In the genomic region with DNA sequence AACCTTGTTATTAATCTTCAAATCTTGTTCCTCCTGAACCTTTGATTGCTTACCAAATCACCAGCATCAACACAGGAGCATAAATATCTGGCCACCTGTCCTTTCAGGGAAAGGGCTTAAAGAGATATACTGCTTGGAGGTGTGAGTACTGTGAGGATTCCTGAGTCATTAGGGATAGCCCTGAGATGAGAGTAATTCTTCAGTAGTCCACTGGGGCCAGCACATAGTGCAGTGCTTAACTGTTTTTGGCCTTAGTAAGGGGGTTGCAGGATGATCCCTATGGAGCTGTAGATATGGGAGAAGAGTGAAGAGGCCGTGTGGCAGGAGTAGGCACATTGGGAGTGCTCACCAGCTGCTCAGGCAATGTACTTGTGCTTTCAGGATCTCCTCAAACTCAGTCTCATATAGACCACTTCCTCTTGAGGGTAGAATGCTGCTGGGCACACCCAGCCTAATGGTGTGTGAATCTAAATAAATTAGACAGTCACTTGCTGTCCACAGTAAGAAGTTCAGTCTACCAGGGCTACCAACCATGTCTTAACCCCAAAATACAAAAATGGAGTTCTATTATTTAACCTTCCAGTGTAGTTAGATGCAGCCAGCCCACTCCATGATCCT, we compare ENCODE assay signal across 12 cellular contexts. TPM values are rescaled to one million over a fixed set of nuclear protein-coding genes. Genes with fewer than 3 reads are reported as not detected.
DNase-seq lines count a peak whose midpoint lies in the region; ATAC-seq and TF ChIP-seq lines count a peak whose summit lies in the region.
"Had no signal": no experiment of that assay in that cellular context is flagged by ENCODE, and none has a peak within 500 bp of the region (broad histone marks: within the 10 kb centered on the region; RNA-seq: fewer than 3 reads in every experiment).

No MANE protein-coding gene starts in this region.

- H3K4me2 ChIP-seq in Karpas-422 (ENCODE audit: low read depth, low read length, poor library complexity, severe bottlenecking): no peak overlapping the region

- H3K27me3 ChIP-seq in Karpas-422 (ENCODE audit: low read length) (no peaks in the 10 kb centered on the region), HAP-1 (ENCODE audit: low read depth) (no peaks in the 10 kb centered on the region), thyroid gland (no peaks in the 10 kb centered on the region)
- H3K27me3 ChIP-seq: left lung had no signal

- H3K36me3 ChIP-seq in Karpas-422 (ENCODE audit: insufficient read depth, low read length) (no peaks in the 10 kb centered on the region), HAP-1 (replicated peaks) (no peaks in the 10 kb centered on the region), thyroid gland (no peaks in the 10 kb centered on the region)
- H3K36me3 ChIP-seq: left lung had no signal

- intact Hi-C loops in CD14-positive monocyte (cut with micrococcal nuclease) (no loop called here), thyroid gland (cut with DNase I) (no loop called here)

- peaks cover 0 to 1% (median 0%) of the 10 kb centered on the region in 3 donors for H3K27me3 Mint-ChIP-seq in CD14-positive monocyte (ENCODE audit: low read depth in 3 of 3)

- peaks cover 0 to 9% (median 2%) of the 10 kb centered on the region in 7 donors for H3K9me3 Mint-ChIP-seq in CD14-positive monocyte

- no peak for TF ChIP-seq CTCF in CD14-positive monocyte (IDR thresholded peaks at IDR 0.05)
- no peak for TF ChIP-seq CTCF in thyroid gland (IDR thresholded peaks at IDR 0.05)

- H4K20me1 ChIP-seq in Karpas-422 (ENCODE audit: insufficient read depth, low read depth, low read length): no peaks in the 10 kb centered on the region

- peaks cover 18% of the 10 kb centered on the region for H3K4me1 Mint-ChIP-seq in CD14-positive monocyte

- 71 to 90% methylated on average over 1 of the region's 1 CpG for WGBS in thyroid gland, 2 donors

- H3K4me3 Mint-ChIP-seq in CD14-positive monocyte: peak overlapping the region in 1 of 2 donors; percentile 47

- in situ Hi-C loops in HAP-1 (cut with MboI; ENCODE audit: low sequenced_read_pairs): no loop called here

- H3K27ac Mint-ChIP-seq in CD14-positive monocyte: peak overlapping the region in 5 of 7 donors; percentile 0 to 78 (median 38)

- H3K9me2 ChIP-seq in Karpas-422 (replicated peaks; ENCODE audit: insufficient read depth, low read length): no peaks in the 10 kb centered on the region

- no peaks in the 10 kb centered on the region for H3K79me2 ChIP-seq in Karpas-422 (ENCODE audit: low read length)

- H3K36me3 Mint-ChIP-seq in CD14-positive monocyte: no peaks in the 10 kb centered on the region

- peaks cover 6% of the 10 kb centered on the region; the same call in 1 of the 2 replicates for H3K4me1 ChIP-seq in Karpas-422 (ENCODE audit: low read length)
- H3K4me1 ChIP-seq in HAP-1: no peaks in the 10 kb centered on the region
- no peaks in the 10 kb centered on the region for H3K4me1 ChIP-seq in thyroid gland
- H3K4me1 ChIP-seq: left lung had no signal

- H3K9me3 ChIP-seq in Karpas-422 (ENCODE audit: low read length): no peaks in the 10 kb centered on the region
- no peaks in the 10 kb centered on the region for H3K9me3 ChIP-seq in HAP-1
- H3K9me3 ChIP-seq in thyroid gland: no peaks in the 10 kb centered on the region
- H3K9me3 ChIP-seq: left lung had no signal

- H2AFZ ChIP-seq in Karpas-422 (ENCODE audit: low read length): no peak overlapping the region

- no peak overlapping the region for H3K9ac ChIP-seq in Karpas-422 (ENCODE audit: low read length)

- no peak overlapping the region for H3K4me3 ChIP-seq in Karpas-422 (ENCODE audit: low read length)
- H3K4me3 ChIP-seq in HAP-1: no peak overlapping the region
- H3K4me3 ChIP-seq in thyroid gland (replicated peaks in 1 of 3): no peak overlapping the region
- H3K4me3 ChIP-seq: left lung had no signal

- no peak for TF ChIP-seq POLR2A in thyroid gland (IDR thresholded peaks at IDR 0.05)

- ATAC-seq in GM19351 (IDR thresholded peaks at IDR 0.05; ENCODE audit: unreplicated experiment): peak; percentile 92
- peak; percentile 73 for ATAC-seq in HG02884 (IDR thresholded peaks at IDR 0.05; ENCODE audit: unreplicated experiment)
- ATAC-seq: esophagus mucosa, left lung, PC-3, sciatic nerve had no signal

- DNase-seq in CD14-positive monocyte (ENCODE audit: low spot score) (no peak), MV-4-11 (lab: John Stamatoyannopoulos, UW) (peak; percentile 72), COLO829 (ENCODE audit: low spot score) (no peak), Karpas-422 (no peak), HAP-1 (ENCODE audit: low spot score in 2 of 2) (no peak), thyroid gland (no peak)
- DNase-seq: left lung, PC-3 had no signal

- no peak overlapping the region for H3K27ac ChIP-seq in Karpas-422 (ENCODE audit: low read length)
- no peak overlapping the region for H3K27ac ChIP-seq in thyroid gland
- H3K27ac ChIP-seq: left lung had no signal

RNA-seq across cellular contexts. Expression of a gene that starts 26.5 kb away (rescaled TPM):
- 10 to 100 TPM; 25.5 to 26.6 TPM for polyA plus RNA-seq in CD14-positive monocyte
- not detected in 2 replicates for total RNA-seq in Karpas-422 (2014; rRNA removed; shearing (Covaris generic); ENCODE audit: low replicate concordance)
- total RNA-seq in thyroid gland: under 1 TPM in 2 of 4 donors, not detected in 2; 0.78 TPM
- total RNA-seq: PC-3 had no signal
